Comparison of ENCODE assay signal across 20 cellular contexts in genomic region chr7:69996132-69996531, GRCh38.
"Had no signal": no experiment of that assay in that cellular context is flagged by ENCODE, and none has a peak within 500 bp of the region (broad histone marks: within the 10 kb centered on the region; RNA-seq: fewer than 3 reads in every experiment).

No MANE protein-coding gene starts in this region.

- ATAC-seq: effector memory CD8-positive, alpha-beta T cell; gastrocnemius medialis; naive thymus-derived CD4-positive, alpha-beta T cell; stimulated activated naive B cell treated with anti-CD40 and anti-IgM and Interleukin-4, amounts not matched to agents 10 μg/mL and 1 μg/mL and 100 μg/mL, for 72 hours; stimulated activated naive CD8-positive, alpha-beta T cell treated with anti-CD3 and anti-CD28 coated beads, Interleukin-15, amount 100 ng/mL, for 72 hours; upper lobe of right lung had no signal

- H3K36me3 Mint-ChIP-seq: immature natural killer cell; naive thymus-derived CD4-positive, alpha-beta T cell; stimulated activated naive B cell treated with anti-CD40 and anti-IgM and Interleukin-4, amounts not matched to agents 10 μg/mL and 1 μg/mL and 100 μg/mL, for 72 hours had no signal

- H3K27me3 ChIP-seq: esophagus muscularis mucosa, gastrocnemius medialis, ovary, sigmoid colon, testis, tibial nerve, upper lobe of right lung, vagina had no signal

- H3K9me3 Mint-ChIP-seq: dendritic cell treated with granulocyte-macrophage colony-stimulating factor and Interleukin-4, amounts not matched to agents 40 ng/mL and 50 ng/mL, for 4 days; effector memory CD8-positive, alpha-beta T cell; immature natural killer cell; naive thymus-derived CD4-positive, alpha-beta T cell; neural crest cell; stimulated activated naive B cell treated with anti-CD40 and anti-IgM and Interleukin-4, amounts not matched to agents 10 μg/mL and 1 μg/mL and 100 μg/mL, for 72 hours; stimulated activated naive CD8-positive, alpha-beta T cell treated with anti-CD3 and anti-CD28 coated beads, Interleukin-15, amount 100 ng/mL, for 72 hours had no signal

- H3K27me3 Mint-ChIP-seq: dendritic cell treated with granulocyte-macrophage colony-stimulating factor and Interleukin-4, amounts not matched to agents 40 ng/mL and 50 ng/mL, for 4 days; effector memory CD8-positive, alpha-beta T cell; naive thymus-derived CD4-positive, alpha-beta T cell; stimulated activated naive B cell treated with anti-CD40 and anti-IgM and Interleukin-4, amounts not matched to agents 10 μg/mL and 1 μg/mL and 100 μg/mL, for 72 hours had no signal

- H3K9me3 ChIP-seq: esophagus muscularis mucosa, gastrocnemius medialis, ovary, sigmoid colon, testis, tibial nerve, upper lobe of right lung, vagina had no signal

- H3K27ac ChIP-seq: epithelial cell of prostate, esophagus muscularis mucosa, gastrocnemius medialis, ovary, sigmoid colon, skin epidermis, testis, tibial nerve, upper lobe of right lung, vagina had no signal

- H3K4me3 ChIP-seq: esophagus muscularis mucosa, gastrocnemius medialis, ovary, sigmoid colon, skin epidermis, testis, tibial nerve, upper lobe of right lung, vagina had no signal

- H3K27ac Mint-ChIP-seq: dendritic cell treated with granulocyte-macrophage colony-stimulating factor and Interleukin-4, amounts not matched to agents 40 ng/mL and 50 ng/mL, for 4 days; effector memory CD8-positive, alpha-beta T cell; immature natural killer cell; naive thymus-derived CD4-positive, alpha-beta T cell; stimulated activated naive B cell treated with anti-CD40 and anti-IgM and Interleukin-4, amounts not matched to agents 10 μg/mL and 1 μg/mL and 100 μg/mL, for 72 hours; stimulated activated naive CD8-positive, alpha-beta T cell treated with anti-CD3 and anti-CD28 coated beads, Interleukin-15, amount 100 ng/mL, for 72 hours had no signal

- H3K4me3 Mint-ChIP-seq: dendritic cell treated with granulocyte-macrophage colony-stimulating factor and Interleukin-4, amounts not matched to agents 40 ng/mL and 50 ng/mL, for 4 days; effector memory CD8-positive, alpha-beta T cell; immature natural killer cell; naive thymus-derived CD4-positive, alpha-beta T cell; neural crest cell; stimulated activated naive B cell treated with anti-CD40 and anti-IgM and Interleukin-4, amounts not matched to agents 10 μg/mL and 1 μg/mL and 100 μg/mL, for 72 hours; stimulated activated naive CD8-positive, alpha-beta T cell treated with anti-CD3 and anti-CD28 coated beads, Interleukin-15, amount 100 ng/mL, for 72 hours had no signal

- DNase-seq: effector memory CD8-positive, alpha-beta T cell; gastrocnemius medialis; immature natural killer cell; mesendoderm; naive thymus-derived CD4-positive, alpha-beta T cell; ovary; sigmoid colon; stimulated activated CD4-positive, alpha-beta T cell treated with anti-CD3 and anti-CD28 coated beads, Interleukin-2, amount 100 ng/mL, for 24 hours; stimulated activated CD4-positive, alpha-beta T cell treated with anti-CD3 and anti-CD28 coated beads, Interleukin-4, amount 100 ng/mL, for 4 hours; stimulated activated naive B cell treated with anti-CD40 and anti-IgM and Interleukin-4, amounts not matched to agents 10 μg/mL and 1 μg/mL and 100 μg/mL, for 72 hours; stimulated activated naive CD8-positive, alpha-beta T cell treated with anti-CD3 and anti-CD28 coated beads, Interleukin-15, amount 100 ng/mL, for 72 hours; testis; upper lobe of right lung had no signal

- H3K36me3 ChIP-seq: esophagus muscularis mucosa, gastrocnemius medialis, ovary, sigmoid colon, tibial nerve, upper lobe of right lung, vagina had no signal

- H3K4me1 ChIP-seq: gastrocnemius medialis, upper lobe of right lung, vagina had no signal

- H3K4me1 Mint-ChIP-seq: naive thymus-derived CD4-positive, alpha-beta T cell; stimulated activated naive CD8-positive, alpha-beta T cell treated with anti-CD3 and anti-CD28 coated beads, Interleukin-15, amount 100 ng/mL, for 72 hours had no signal
